Comparison of ENCODE assay signal across 11 cellular contexts in genomic region chr2:46981662-46982351, GRCh38. TPM values are rescaled to one million over a fixed set of nuclear protein-coding genes. Genes with fewer than 3 reads are reported as not detected.
DNase-seq lines count a peak whose midpoint lies in the region; ATAC-seq, FAIRE-seq and TF ChIP-seq lines count a peak whose summit lies in the region.
"Had no signal": no experiment of that assay in that cellular context is flagged by ENCODE, and none has a peak within 500 bp of the region (broad histone marks: within the 10 kb centered on the region; RNA-seq: fewer than 3 reads in every experiment).

No MANE protein-coding gene starts in this region.

- peaks cover 17% of the 10 kb centered on the region for H3K36me3 ChIP-seq in CD4-positive, alpha-beta memory T cell (ENCODE audit: insufficient read depth, low read length)
- H3K36me3 ChIP-seq in pancreas = peaks cover 0 to 7% (median 0%) of the 10 kb centered on the region in 3 donors

- H3K27me3 Mint-ChIP-seq in CD4-positive, alpha-beta memory T cell = no peaks in the 10 kb centered on the region

- no peak for TF ChIP-seq POLR2A in NB4 (IDR thresholded peaks at IDR 0.05; ENCODE audit: extremely low read depth, insufficient read length)

- H3K27ac ChIP-seq in CD4-positive, alpha-beta memory T cell (ENCODE audit: low read depth, low read length) = no peak overlapping the region
- H3K27ac ChIP-seq in cingulate gyrus (ENCODE audit: low read depth, low read length) (peak overlapping the region; percentile 66), pancreas (peak overlapping the region; percentile 89 to 91 (median 91))

- no peak for DNase-seq in CD4-positive, alpha-beta memory T cell
- DNase-seq in NB4 (ENCODE audit: low read depth) (peak; percentile 35), pancreas (peak in 4 of 6 donors; percentile 81 to 90 (median 84)), NCI-H510A (lab: John Stamatoyannopoulos, UW) (no peak), SW480 (ENCODE audit: low spot score) (no peak)
- DNase-seq: activated CD4-positive, CD25-positive, alpha-beta regulatory T cell treated with anti-CD3 and anti-CD28 coated beads, Interleukin-2, amount 50 U/mL, for 72 hours; IMR-90; retina had no signal

- no peak overlapping the region for H3K4me3 ChIP-seq in CD4-positive, alpha-beta memory T cell (ENCODE audit: low read length in 2 of 2)
- no peak overlapping the region for H3K4me3 ChIP-seq in NB4 (ENCODE audit: low read depth, low read length)
- no peak overlapping the region for H3K4me3 ChIP-seq in pancreas

- no peak overlapping the region for H3K4me3 Mint-ChIP-seq in CD4-positive, alpha-beta memory T cell

- peaks cover 26 to 68% (median 52%) of the 10 kb centered on the region in 4 donors for H3K4me1 Mint-ChIP-seq in CD4-positive, alpha-beta memory T cell

- intact Hi-C loops in CD4-positive, alpha-beta memory T cell (cut with micrococcal nuclease) = no loop called here
- intact Hi-C loops in pancreas (cut with DNase I) = loop anchor here in 1 of 3 donors (5.0 kb wide), 2 partner anchors 190 to 340 kb away; no protein-coding TSS in a partner anchor

- ATAC-seq in pancreas (peak; percentile 83 to 94 (median 90)), GM19463 (IDR thresholded peaks at IDR 0.05; ENCODE audit: unreplicated experiment) (no peak)

- H3K9me3 ChIP-seq in CD4-positive, alpha-beta memory T cell (ENCODE audit: control insufficient read depth in 1 of 2, low read length in 2 of 2) = no peaks in the 10 kb centered on the region
- no peaks in the 10 kb centered on the region for H3K9me3 ChIP-seq in pancreas

- H3K27ac Mint-ChIP-seq in CD4-positive, alpha-beta memory T cell = peak overlapping the region; percentile 37 to 86 (median 72)

- POLR2A ChIA-PET in CD4-positive, alpha-beta memory T cell (lab: Charles Lee; ENCODE audit: partially characterized antibody) = interaction anchor here (2.0 kb wide), 1 partner anchor 38 kb away, joined by 8 read pairs; no protein-coding TSS in a partner anchor

- TF ChIP-seq CTCF in NB4 (IDR thresholded peaks at IDR 0.05; ENCODE audit: low read depth, low read length) (no peak), pancreas (IDR thresholded peaks at IDR 0.05) (no peak)

- no peaks in the 10 kb centered on the region for H3K27me3 ChIP-seq in CD4-positive, alpha-beta memory T cell (ENCODE audit: insufficient read depth, low read length)
- no peaks in the 10 kb centered on the region for H3K27me3 ChIP-seq in pancreas

- no peaks in the 10 kb centered on the region for H3K9me3 Mint-ChIP-seq in CD4-positive, alpha-beta memory T cell

- H3K4me1 ChIP-seq in CD4-positive, alpha-beta memory T cell (ENCODE audit: insufficient read depth, low read length) = peaks cover 42% of the 10 kb centered on the region
- peaks cover 28 to 46% (median 29%) of the 10 kb centered on the region in 3 donors for H3K4me1 ChIP-seq in pancreas

- peaks cover 17 to 53% of the 10 kb centered on the region in 2 donors for H3K36me3 Mint-ChIP-seq in CD4-positive, alpha-beta memory T cell

- CTCF ChIA-PET in CD4-positive, alpha-beta memory T cell (lab: Charles Lee; ENCODE audit: partially characterized antibody) = no interaction called here

- no peak for FAIRE-seq in pancreas (lab: Jason Lieb, UNC)
- FAIRE-seq: D721Med had no signal

- 54 to 57% methylated on average over 8 of the region's 8 CpGs for WGBS in pancreas, 2 donors

RNA-seq across cellular contexts. Expression of gene TTC7A, which starts 40.8 kb away (rescaled TPM):
- total RNA-seq in CD4-positive, alpha-beta memory T cell = 10 to 100 TPM; 44.5 to 44.8 TPM
- 10 to 100 TPM in 1 of 2 donors, 1 to 10 TPM in 1; 8.6 to 24.9 TPM for polyA plus RNA-seq in CD4-positive, alpha-beta memory T cell
- 10 to 100 TPM; 14.4 to 23.7 (median 21.2) TPM for total RNA-seq in pancreas
- polyA plus RNA-seq in pancreas = 10 to 100 TPM; 10.4 to 21.6 TPM

Comparison
In these comparisons a context has a peak if more than half of its experiments do, and no peak if none do; other contexts are left out.
1. DNase-seq: peak in NB4 (single experiment) and pancreas (4 of 6); none in CD4-positive, alpha-beta memory T cell (0 of 5), NCI-H510A (single experiment) and SW480 (single experiment).